2 cellular contexts compared by ENCODE assay signal in genomic region chr14:58740584-58740983, GRCh38.
TF ChIP-seq lines count a peak whose summit lies in the region.

No MANE protein-coding gene starts in this region.

TF ChIP-seq in IMR-90, 13 proteins besides CTCF, POLR2A, EP300 and RAD21 (continued from another document):
- TF ChIP-seq USF2 (IDR thresholded peaks at IDR 0.05; ENCODE audit: low read depth, low read length) (no peak), ELK1 (IDR thresholded peaks at IDR 0.05; ENCODE audit: borderline replicate concordance, low read depth, low read length) (no peak), FOS (IDR thresholded peaks at IDR 0.05; ENCODE audit: low read depth, low read length) (no peak), MAFK (IDR thresholded peaks at IDR 0.05; ENCODE audit: low read depth, low read length) (no peak), MXI1 (IDR thresholded peaks at IDR 0.05; ENCODE audit: borderline replicate concordance, low read depth, low read length) (no peak), SMC3 (IDR thresholded peaks at IDR 0.05; ENCODE audit: low read depth, low read length) (no peak), RCOR1 (IDR thresholded peaks at IDR 0.05; ENCODE audit: insufficient replicate concordance, low read length) (no peak), NFE2L2 (IDR thresholded peaks at IDR 0.05; ENCODE audit: low read depth, low read length) (no peak), CEBPB (IDR thresholded peaks at IDR 0.05; ENCODE audit: low read depth, low read length) (no peak), MAZ (IDR thresholded peaks at IDR 0.05; ENCODE audit: borderline replicate concordance, low read depth, low read length) (no peak)

TF ChIP-seq in HEK293T, 16 proteins besides CTCF, POLR2A, EP300 and RAD21:
- TF ChIP-seq PKNOX1 (IDR thresholded peaks at IDR 0.05) (no peak), FOXK2 (IDR thresholded peaks at IDR 0.05) (no peak), SP1 (IDR thresholded peaks at IDR 0.05) (no peak), LEF1 (IDR thresholded peaks at IDR 0.05; ENCODE audit: borderline replicate concordance) (no peak), SUZ12 (IDR thresholded peaks at IDR 0.05) (no peak), ELF4 (IDR thresholded peaks at IDR 0.05) (no peak), ARNT (IDR thresholded peaks at IDR 0.05) (no peak), CTBP1 (IDR thresholded peaks at IDR 0.05; ENCODE audit: borderline replicate concordance) (no peak), L3MBTL2 (conservative IDR thresholded peaks at IDR 0.05) (no peak), NFRKB (IDR thresholded peaks at IDR 0.05) (no peak)
TF ChIP-seq in HEK293T: peak in this region for 0.
